Comparison of ENCODE assay signal across 8 cellular contexts in the genomic region with DNA sequence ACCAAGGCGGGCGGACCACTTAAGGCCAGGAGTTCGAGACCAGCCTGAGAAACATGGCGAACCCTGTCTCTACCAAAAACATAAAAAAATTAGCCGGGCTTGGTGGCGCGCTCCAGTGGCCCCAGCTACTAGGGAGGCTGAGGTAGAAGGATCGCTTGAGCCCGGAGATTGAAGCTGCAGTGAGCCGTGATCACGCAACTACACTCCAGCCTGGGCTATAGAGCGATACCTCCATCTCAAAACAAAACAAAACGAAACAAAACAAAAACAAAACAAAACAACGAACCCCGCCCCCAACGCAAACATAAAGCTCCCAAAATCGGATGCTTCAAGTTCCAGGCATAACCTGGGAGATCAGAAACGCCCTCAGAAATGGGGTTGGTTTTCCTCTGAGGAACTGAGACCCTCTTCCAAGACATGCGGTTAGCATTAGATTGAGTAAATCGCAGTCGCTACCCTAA. TPM values are rescaled to one million over a fixed set of nuclear protein-coding genes. Genes with fewer than 3 reads are reported as not detected.
DNase-seq lines count a peak whose midpoint lies in the region; ATAC-seq and TF ChIP-seq lines count a peak whose summit lies in the region.

No MANE protein-coding gene starts in this region.

- ATAC-seq in activated B cell treated with CpG ODN at 0.5 μM for 24 hours (ENCODE audit: low read depth) (no peak), HG02981 (IDR thresholded peaks at IDR 0.05; ENCODE audit: unreplicated experiment) (no peak)

- WGBS in H9 (ENCODE audit: extremely low coverage, insufficient read length, low lambda C conversion rate) = no CpG with 5 or more reads among the region's 21 CpGs

- H3K27ac Mint-ChIP-seq in H9 (peak overlapping the region; percentile 97 to 100 (median 98); a peak in 6 of 7 replicates), activated B cell treated with CpG ODN at 0.5 μM for 24 hours (peak overlapping the region; percentile 91), glutamatergic neuron (ENCODE audit: unreplicated experiment) (peak overlapping the region; percentile 83)

- H2BK5ac ChIP-seq in H9 (ENCODE audit: insufficient read length, low read length) = no peak overlapping the region

- H3K14ac ChIP-seq in H9 (ENCODE audit: insufficient read depth, low read length) = peak overlapping the region; percentile 77; the same call in 1 of the 2 replicates

- H3K27me3 Mint-ChIP-seq in H9 (ENCODE audit: low read depth) = no peaks in the 10 kb centered on the region; the same call in 1 of the 2 replicates
- H3K27me3 Mint-ChIP-seq in activated B cell treated with CpG ODN at 0.5 μM for 24 hours = no peaks in the 10 kb centered on the region
- H3K27me3 Mint-ChIP-seq in glutamatergic neuron (ENCODE audit: unreplicated experiment) = peaks cover 7% of the 10 kb centered on the region

- no peak overlapping the region for H4K91ac ChIP-seq in H9 (ENCODE audit: insufficient read length, low read depth, low read length)

- peak overlapping the region; percentile 54 for H3T11ph ChIP-seq in H9 (ENCODE audit: low read length)

- peak overlapping the region; percentile 85 for H3K18ac ChIP-seq in H9 (ENCODE audit: insufficient read length, low read depth, low read length)

- H2AK5ac ChIP-seq in H9 (ENCODE audit: insufficient read length, low read length) = no peak overlapping the region

- POLR2A ChIA-PET in activated B cell treated with CpG ODN at 0.5 μM for 24 hours (lab: Charles Lee) = interaction anchor here (0.6 to 2.0 kb wide), 6 partner anchors 21 to 49 kb away, joined by 3 to 13 read pairs (median 4); a partner anchor contains a TSS

- peaks cover 18% of the 10 kb centered on the region for H3K79me2 ChIP-seq in H9 (ENCODE audit: insufficient read depth, low read length)

- no peak overlapping the region for H3K23ac ChIP-seq in H9 (ENCODE audit: insufficient read length, low read depth, low read length)

- intact Hi-C loops in activated B cell treated with CpG ODN at 0.5 μM for 24 hours (cut with micrococcal nuclease) = loop anchor here (5.0 kb wide), 1 partner anchor 1901 kb away; a partner anchor contains a TSS

- H3K36me3 Mint-ChIP-seq in H9 (ENCODE audit: insufficient read depth in 1 of 3, low read depth in 3 of 3) = peaks cover 1 to 9% (median 9%) of the 10 kb centered on the region in 3 experiments; a peak in 6 of 7 replicates
- peaks cover 11% of the 10 kb centered on the region for H3K36me3 Mint-ChIP-seq in activated B cell treated with CpG ODN at 0.5 μM for 24 hours (ENCODE audit: low read depth)
- H3K36me3 Mint-ChIP-seq in glutamatergic neuron (ENCODE audit: unreplicated experiment) = no peaks in the 10 kb centered on the region

- peak overlapping the region; percentile 22 for H3K4me2 ChIP-seq in H9 (ENCODE audit: insufficient read depth, insufficient read length, low read length)

- H3K56ac ChIP-seq in H9 (ENCODE audit: insufficient read length, low read depth, low read length) = no peak overlapping the region

- peaks cover 7% of the 10 kb centered on the region for H3K23me2 ChIP-seq in H9 (ENCODE audit: insufficient read length, low read depth, low read length, poor library complexity, severe bottlenecking)

- no peaks in the 10 kb centered on the region for H3K79me1 ChIP-seq in H9 (ENCODE audit: insufficient read depth, low read depth, low read length, poor library complexity, severe bottlenecking)

- no peak overlapping the region for H4K8ac ChIP-seq in H9 (replicated peaks; ENCODE audit: insufficient read length, low read depth, low read length)

- peak overlapping the region; percentile 46; the same call in 1 of the 2 replicates for H3K4ac ChIP-seq in H9 (ENCODE audit: low read depth, low read length)

- peaks cover 0 to 3% (median 0%) of the 10 kb centered on the region in 3 donors for H3K36me3 ChIP-seq in skeletal muscle tissue (ENCODE audit: control insufficient read depth in 3 of 3, insufficient read depth in 3 of 3, low read length in 3 of 3)

- H3K27ac ChIP-seq in H9 (ENCODE audit: insufficient read length, low read depth, low read length) = peak overlapping the region; percentile 76
- H3K27ac ChIP-seq in skeletal muscle tissue (ENCODE audit: low read depth, low read length) = peak overlapping the region; percentile 94

- H4K20me1 ChIP-seq in H9 (ENCODE audit: control insufficient read depth, insufficient read depth, insufficient read length) = no peaks in the 10 kb centered on the region

- H3K4me1 Mint-ChIP-seq in H9 = peaks cover 20 to 28% of the 10 kb centered on the region in 2 experiments
- peaks cover 35% of the 10 kb centered on the region for H3K4me1 Mint-ChIP-seq in activated B cell treated with CpG ODN at 0.5 μM for 24 hours
- peaks cover 16% of the 10 kb centered on the region for H3K4me1 Mint-ChIP-seq in glutamatergic neuron (ENCODE audit: low read depth, unreplicated experiment)

- H3K4me3 Mint-ChIP-seq in H9 = peak overlapping the region; percentile 80 to 95
- H3K4me3 Mint-ChIP-seq in activated B cell treated with CpG ODN at 0.5 μM for 24 hours = peak overlapping the region; percentile 95
- H3K4me3 Mint-ChIP-seq in glutamatergic neuron (ENCODE audit: unreplicated experiment) = peak overlapping the region; percentile 89

- H3K9me3 ChIP-seq in H9 (ENCODE audit: control insufficient read depth, low read depth, low read length) = no peaks in the 10 kb centered on the region
- H3K9me3 ChIP-seq in skeletal muscle tissue (ENCODE audit: control insufficient read depth in 3 of 3, low read length in 3 of 3) = no peaks in the 10 kb centered on the region

- H3K4me1 ChIP-seq in H9 (ENCODE audit: insufficient read depth, low read length) (no peaks in the 10 kb centered on the region), skeletal muscle tissue (ENCODE audit: control insufficient read depth in 3 of 3, insufficient read depth in 3 of 3, low read length in 3 of 3) (peaks cover 7 to 19% (median 19%) of the 10 kb centered on the region in 3 donors)

- TF ChIP-seq CTCF in H9 (conservative IDR thresholded peaks at IDR 0.05) = no peak
- TF ChIP-seq CTCF in activated B cell treated with CpG ODN at 0.5 μM for 24 hours (IDR thresholded peaks at IDR 0.05) = no peak
- no peak for TF ChIP-seq CTCF in glutamatergic neuron (IDR thresholded peaks at IDR 0.05; ENCODE audit: partially characterized antibody, unreplicated experiment)

- H3K9me3 Mint-ChIP-seq in H9 (no peaks in the 10 kb centered on the region), activated B cell treated with CpG ODN at 0.5 μM for 24 hours (no peaks in the 10 kb centered on the region), glutamatergic neuron (ENCODE audit: unreplicated experiment) (peaks cover 9% of the 10 kb centered on the region)

- no peak overlapping the region for H2BK20ac ChIP-seq in H9 (ENCODE audit: low read depth, low read length, poor library complexity, severe bottlenecking)

- no peak overlapping the region for H2AFZ ChIP-seq in H9 (ENCODE audit: low read length)

- H3K27me3 ChIP-seq in H9 (ENCODE audit: insufficient read depth, low read length) = no peaks in the 10 kb centered on the region
- no peaks in the 10 kb centered on the region for H3K27me3 ChIP-seq in skeletal muscle tissue (ENCODE audit: control insufficient read depth in 3 of 3, insufficient read depth in 3 of 3, low read length in 3 of 3)

- CTCF ChIA-PET in activated B cell treated with CpG ODN at 0.5 μM for 24 hours (lab: Charles Lee) = interaction anchor here (1.2 to 2.0 kb wide), 3 partner anchors 9 to 63 kb away, joined by 4 to 17 read pairs (median 13); no protein-coding TSS in a partner anchor

- H3K9ac ChIP-seq in H9 (ENCODE audit: extremely low read depth, insufficient read length, low read length) = peak overlapping the region; percentile 61
- H3K9ac ChIP-seq in skeletal muscle tissue (ENCODE audit: low read depth in 1 of 3, low read length in 3 of 3) = peak overlapping the region; percentile 52 to 88 (median 87)

- H2BK12ac ChIP-seq in H9 (ENCODE audit: insufficient read length, low read depth, low read length) = no peak overlapping the region

- no peak overlapping the region for H2BK15ac ChIP-seq in H9 (ENCODE audit: low read depth, low read length)

- H2BK120ac ChIP-seq in H9 (ENCODE audit: low read depth, low read length, poor library complexity, severe bottlenecking) = peak overlapping the region; percentile 83

- DNase-seq in H9 (no peak), activated B cell treated with CpG ODN at 0.5 μM for 24 hours (no peak), glutamatergic neuron (no peak), NCI-H187 (lab: John Stamatoyannopoulos, UW) (no peak), NCI-H1694 (lab: John Stamatoyannopoulos, UW) (no peak)
- DNase-seq in stimulated activated naive CD4-positive, alpha-beta T cell treated with Interleukin-2 at 50 U/mL for 16 hours (lab: John Stamatoyannopoulos, UW) = no peak

- H4K5ac ChIP-seq in H9 (ENCODE audit: insufficient read length, low read depth, low read length) = no peak overlapping the region

- peak overlapping the region; percentile 71 to 85 (median 81) for H3K4me3 ChIP-seq in skeletal muscle tissue (ENCODE audit: low read length in 3 of 3)

RNA-seq across cellular contexts. Expression of a gene that starts 0.6 kb away (rescaled TPM):
- 3.1 and 6.4 TPM in 2 replicates for total RNA-seq in H9 (2021)
- 4.1 and 4.5 TPM in 2 replicates for total RNA-seq in activated B cell treated with CpG ODN at 0.5 μM for 24 hours
- 8.3 TPM for total RNA-seq in glutamatergic neuron (ENCODE audit: unreplicated experiment)
- 2.6 TPM for total RNA-seq in skeletal muscle tissue

RNA-seq across cellular contexts. Expression of a gene that starts 0.9 kb away (rescaled TPM):
- total RNA-seq in H9 (2021) (127 and 136 TPM in 2 replicates), activated B cell treated with CpG ODN at 0.5 μM for 24 hours (146 and 163 TPM in 2 replicates), glutamatergic neuron (ENCODE audit: unreplicated experiment) (207 TPM), skeletal muscle tissue (177 TPM)

RNA-seq across cellular contexts. Expression of a gene that starts 21.9 kb away (rescaled TPM):
- 96.2 and 96.3 TPM in 2 replicates for total RNA-seq in H9 (2021)
- total RNA-seq in activated B cell treated with CpG ODN at 0.5 μM for 24 hours = 87.2 and 87.6 TPM in 2 replicates
- total RNA-seq in glutamatergic neuron (ENCODE audit: unreplicated experiment) = 68.3 TPM
- 42.3 TPM for total RNA-seq in skeletal muscle tissue

RNA-seq across cellular contexts. Expression of a gene that starts 24.5 kb away (rescaled TPM):
- total RNA-seq in H9 (2021) (not detected in 2 replicates), activated B cell treated with CpG ODN at 0.5 μM for 24 hours (not detected in 2 replicates), glutamatergic neuron (ENCODE audit: unreplicated experiment) (not detected), skeletal muscle tissue (not detected)

RNA-seq across cellular contexts. Expression of a gene that starts 31.3 kb away (rescaled TPM):
- total RNA-seq in H9 (2021) (72.6 and 79.3 TPM in 2 replicates), activated B cell treated with CpG ODN at 0.5 μM for 24 hours (44.4 and 56.3 TPM in 2 replicates), glutamatergic neuron (ENCODE audit: unreplicated experiment) (31.9 TPM), skeletal muscle tissue (7.8 TPM)
